In genomic region chr12:76329163-76329562, GRCh38 we compare ENCODE assay signal across 10 cellular contexts. TPM values are rescaled to one million over a fixed set of nuclear protein-coding genes. Genes with fewer than 3 reads are reported as not detected.
DNase-seq lines count a peak whose midpoint lies in the region; ATAC-seq and TF ChIP-seq lines count a peak whose summit lies in the region.
"Had no signal": no experiment of that assay in that cellular context is flagged by ENCODE, and none has a peak within 500 bp of the region (broad histone marks: within the 10 kb centered on the region; RNA-seq: fewer than 3 reads in every experiment).

No MANE protein-coding gene starts in this region.

- in situ Hi-C loops in astrocyte of the spinal cord (cut with HindIII; ENCODE audit: low sequenced_read_pairs), result no loop called here

- H3K27me3 Mint-ChIP-seq in T-helper 17 cell, result peaks cover 34% of the 10 kb centered on the region

- H3K4me1 Mint-ChIP-seq in T-helper 17 cell, result no peaks in the 10 kb centered on the region
- H3K4me1 Mint-ChIP-seq: CD14-positive monocyte had no signal

- H3K4me3 ChIP-seq in AG04449 (ENCODE audit: low read depth, low read length) (no peak overlapping the region), astrocyte of the spinal cord (ENCODE audit: low read depth, low read length) (no peak overlapping the region)

- TF ChIP-seq CTCF in AG04449 (IDR thresholded peaks at IDR 0.05; ENCODE audit: insufficient read depth, low read length, missing control alignments), result no peak
- no peak for TF ChIP-seq CTCF in astrocyte of the spinal cord (IDR thresholded peaks at IDR 0.05; ENCODE audit: low read depth, low read length)

- no peak overlapping the region for H3K4me3 Mint-ChIP-seq in T-helper 17 cell
- H3K4me3 Mint-ChIP-seq: CD14-positive monocyte had no signal

- no peaks in the 10 kb centered on the region for H3K36me3 Mint-ChIP-seq in T-helper 17 cell (ENCODE audit: low read depth)
- H3K36me3 Mint-ChIP-seq: CD14-positive monocyte had no signal

- no peak overlapping the region for H3K27ac Mint-ChIP-seq in T-helper 17 cell
- H3K27ac Mint-ChIP-seq: CD14-positive monocyte had no signal

- ATAC-seq in T-helper 17 cell (no peak), GM21529 (IDR thresholded peaks at IDR 0.05; ENCODE audit: unreplicated experiment) (no peak)

- CTCF ChIA-PET in AG04449 (lab: Yijun Ruan, JAX), result interaction anchor here (1.1 to 2.7 kb wide), 3 partner anchors 13 to 804 kb away, joined by 3 to 9 read pairs (median 3); partner anchors contain the start of gene BBS10

- peak; percentile 77 for DNase-seq in AG04449 (ENCODE audit: low read depth, low spot score)
- peak; percentile 96 for DNase-seq in HS-5 (ENCODE audit: low read depth)
- peak; percentile 63 for DNase-seq in astrocyte of the spinal cord (ENCODE audit: low read depth, low spot score)
- peak; percentile 83 for DNase-seq in hepatic stellate cell (ENCODE audit: low spot score)
- no peak for DNase-seq in T-helper 17 cell
- DNase-seq in OCI-M2 (lab: John Stamatoyannopoulos, UW; ENCODE audit: unreplicated experiment), result no peak
- no peak for DNase-seq in NCI-H1048 (lab: John Stamatoyannopoulos, UW)
- DNase-seq: NCI-H1417 treated with DMSO at 0.1 percent for 48 hours had no signal

- POLR2A ChIA-PET in AG04449 (lab: Yijun Ruan, JAX), result interaction anchor here (0.8 kb wide), 1 partner anchor 52 kb away, joined by 5 read pairs; no protein-coding TSS in a partner anchor

- H3K9me3 ChIP-seq in T-helper 17 cell (ENCODE audit: control insufficient read depth, low read length, poor library complexity, severe bottlenecking), result no peaks in the 10 kb centered on the region

RNA-seq across cellular contexts. Expression of gene BBS10, which starts 19.1 kb away (rescaled TPM):
- total RNA-seq in T-helper 17 cell, result 1 to 10 TPM; 2.3 to 2.4 TPM

Comparison
In these comparisons a context has a peak if more than half of its experiments do, and no peak if none do; other contexts are left out.
1. DNase-seq: peak in AG04449 (single experiment), HS-5 (single experiment), astrocyte of the spinal cord (single experiment) and hepatic stellate cell (single experiment); none in T-helper 17 cell (0 of 3), OCI-M2 (single experiment) and NCI-H1048 (single experiment).